ENCODE assay signal across 12 cellular contexts in genomic region chr5:169651526-169651925, GRCh38. TPM values are rescaled to one million over a fixed set of nuclear protein-coding genes. Genes with fewer than 3 reads are reported as not detected.
DNase-seq lines count a peak whose midpoint lies in the region; ATAC-seq and TF ChIP-seq lines count a peak whose summit lies in the region.
"Had no signal": no experiment of that assay in that cellular context is flagged by ENCODE, and none has a peak within 500 bp of the region (broad histone marks: within the 10 kb centered on the region; RNA-seq: fewer than 3 reads in every experiment).

No MANE protein-coding gene starts in this region.

- no peaks in the 10 kb centered on the region for H3K9me3 ChIP-seq in BLaER1
- H3K9me3 ChIP-seq: Caco-2, sigmoid colon had no signal

- DNase-seq in GM12864 (ENCODE audit: low read depth) (no peak), immature natural killer cell (no peak), DMS79 treated with DMSO at 0.1 percent for 48 hours (lab: John Stamatoyannopoulos, UW) (no peak), NCI-H1417 (lab: John Stamatoyannopoulos, UW) (no peak), KBM-7 (no peak)
- DNase-seq in activated CD8-positive, alpha-beta T cell treated with anti-CD3 and anti-CD28 coated beads, Interleukin-2, amount 10 ng/mL, durations not matched to agents 7 days and 5 days = no peak
- DNase-seq in stimulated activated naive CD4-positive, alpha-beta T cell (lab: John Stamatoyannopoulos, UW) = no peak
- DNase-seq: activated gamma-delta T cell, Caco-2, RPMI8226, sigmoid colon had no signal

- peaks cover 82% of the 10 kb centered on the region for H3K36me3 Mint-ChIP-seq in activated CD8-positive, alpha-beta T cell treated with anti-CD3 and anti-CD28 coated beads, Interleukin-2, amount 10 ng/mL, durations not matched to agents 7 days and 5 days (ENCODE audit: low read depth)
- peaks cover 0 to 8% (median 0%) of the 10 kb centered on the region in 3 donors for H3K36me3 Mint-ChIP-seq in immature natural killer cell

- no peak for TF ChIP-seq CTCF in GM12864 (IDR thresholded peaks at IDR 0.05; ENCODE audit: low read depth, low read length, missing control alignments)

- H3K9ac ChIP-seq in BLaER1 = no peak overlapping the region

- H3K27ac Mint-ChIP-seq in activated CD8-positive, alpha-beta T cell treated with anti-CD3 and anti-CD28 coated beads, Interleukin-2, amount 10 ng/mL, durations not matched to agents 7 days and 5 days = peak overlapping the region; percentile 89
- H3K27ac Mint-ChIP-seq in immature natural killer cell = peak overlapping the region; percentile 84 to 94 (median 89)

- no peak overlapping the region for H3K27ac ChIP-seq in BLaER1
- H3K27ac ChIP-seq: sigmoid colon had no signal

- no peaks in the 10 kb centered on the region for H3K9me3 Mint-ChIP-seq in activated CD8-positive, alpha-beta T cell treated with anti-CD3 and anti-CD28 coated beads, Interleukin-2, amount 10 ng/mL, durations not matched to agents 7 days and 5 days (ENCODE audit: insufficient read depth)
- H3K9me3 Mint-ChIP-seq in immature natural killer cell = no peaks in the 10 kb centered on the region

- in situ Hi-C loops in KBM-7 (cut with MboI; ENCODE audit: low pct_unique_long_range_greater_than_20kb, low sequenced_read_pairs) = no loop called here

- CTCF ChIA-PET in activated CD8-positive, alpha-beta T cell treated with anti-CD3 and anti-CD28 coated beads, Interleukin-2, amount 10 ng/mL, durations not matched to agents 7 days and 5 days (lab: Charles Lee) = interaction anchor here (1.4 to 1.9 kb wide), 2 partner anchors 14 to 64 kb away, joined by 4 to 7 read pairs; partner anchors contain the start of gene DOCK2

- POLR2A ChIA-PET in activated CD8-positive, alpha-beta T cell treated with anti-CD3 and anti-CD28 coated beads, Interleukin-2, amount 10 ng/mL, durations not matched to agents 7 days and 5 days (lab: Charles Lee) = interaction anchor here (0.6 to 4.4 kb wide), 3 partner anchors 14 to 1369 kb away, joined by 3 to 40 read pairs (median 3); partner anchors contain the start of gene DOCK2

- H3K27me3 ChIP-seq in BLaER1 = no peaks in the 10 kb centered on the region
- H3K27me3 ChIP-seq: sigmoid colon had no signal

- H3K4me3 Mint-ChIP-seq in activated CD8-positive, alpha-beta T cell treated with anti-CD3 and anti-CD28 coated beads, Interleukin-2, amount 10 ng/mL, durations not matched to agents 7 days and 5 days = peak overlapping the region; percentile 66
- peak overlapping the region; percentile 50 to 81 (median 64) for H3K4me3 Mint-ChIP-seq in immature natural killer cell

- H4K20me1 ChIP-seq in BLaER1 = peaks cover 78% of the 10 kb centered on the region

- H3K36me3 ChIP-seq in BLaER1 = peaks cover 64% of the 10 kb centered on the region
- H3K36me3 ChIP-seq: sigmoid colon had no signal

- H3K4me1 Mint-ChIP-seq in activated CD8-positive, alpha-beta T cell treated with anti-CD3 and anti-CD28 coated beads, Interleukin-2, amount 10 ng/mL, durations not matched to agents 7 days and 5 days (ENCODE audit: low read depth) = peaks cover 99% of the 10 kb centered on the region
- H3K4me1 Mint-ChIP-seq in immature natural killer cell = peaks cover 100% of the 10 kb centered on the region in 2 donors

- H3K4me1 ChIP-seq in BLaER1 = peaks cover 40% of the 10 kb centered on the region
- H3K4me1 ChIP-seq: Caco-2 had no signal

- H3K27me3 Mint-ChIP-seq in activated CD8-positive, alpha-beta T cell treated with anti-CD3 and anti-CD28 coated beads, Interleukin-2, amount 10 ng/mL, durations not matched to agents 7 days and 5 days (ENCODE audit: low read depth) = no peaks in the 10 kb centered on the region
- H3K27me3 Mint-ChIP-seq in immature natural killer cell (ENCODE audit: low read depth in 3 of 3) = no peaks in the 10 kb centered on the region

- no peak overlapping the region for H3K4me3 ChIP-seq in BLaER1
- H3K4me3 ChIP-seq in GM12864 (ENCODE audit: low read depth, low read length) = peak overlapping the region; percentile 7; the same call in 1 of the 2 replicates
- H3K4me3 ChIP-seq: sigmoid colon had no signal

- no peak for ATAC-seq in activated CD8-positive, alpha-beta T cell treated with anti-CD3 and anti-CD28 coated beads, Interleukin-2, amount 10 ng/mL, durations not matched to agents 7 days and 5 days

- H3K4me2 ChIP-seq in BLaER1 = peak overlapping the region; percentile 58

RNA-seq across cellular contexts. Expression of gene DOCK2, which starts 14.5 kb away (rescaled TPM):
- 100 to 1,000 TPM; 318 to 320 TPM for total RNA-seq in activated CD8-positive, alpha-beta T cell treated with anti-CD3 and anti-CD28 coated beads, Interleukin-2, amount 10 ng/mL, durations not matched to agents 7 days and 5 days
- 100 to 1,000 TPM in 1 of 3 donors, 10 to 100 TPM in 2; 42.4 to 121 (median 48.9) TPM for polyA plus RNA-seq in immature natural killer cell
